Comparison of ENCODE assay signal across 1 cellular context in genomic region chr1:224565186-224565585, GRCh38.
TF ChIP-seq lines count a peak whose summit lies in the region.

No MANE protein-coding gene starts in this region.

TF ChIP-seq in IMR-90, 13 proteins besides CTCF, POLR2A, EP300 and RAD21 (continued from another document):
- peak; percentile 42; the same call in 1 of the 2 replicates for TF ChIP-seq NFE2L2 (IDR thresholded peaks at IDR 0.05; ENCODE audit: low read depth, low read length)
- no peak for TF ChIP-seq CHD1 (IDR thresholded peaks at IDR 0.05; ENCODE audit: low read depth, low read length)
- peak; percentile 76 for TF ChIP-seq BHLHE40 (IDR thresholded peaks at IDR 0.05; ENCODE audit: low read depth, low read length)
- TF ChIP-seq RFX5 (IDR thresholded peaks at IDR 0.05; ENCODE audit: low read depth, low read length), result no peak
- TF ChIP-seq SMC3 (IDR thresholded peaks at IDR 0.05; ENCODE audit: low read depth, low read length), result no peak
- no peak for TF ChIP-seq MAZ (IDR thresholded peaks at IDR 0.05; ENCODE audit: borderline replicate concordance, low read depth, low read length)
TF ChIP-seq in IMR-90: peak in this region for 5.
